In genomic region chr2:203743441-203743932, GRCh38 we compare ENCODE assay signal across 12 cellular contexts. TPM values are rescaled to one million over a fixed set of nuclear protein-coding genes. Genes with fewer than 3 reads are reported as not detected.
DNase-seq lines count a peak whose midpoint lies in the region; ATAC-seq and TF ChIP-seq lines count a peak whose summit lies in the region.
"Had no signal": no experiment of that assay in that cellular context is flagged by ENCODE, and none has a peak within 500 bp of the region (broad histone marks: within the 10 kb centered on the region; RNA-seq: fewer than 3 reads in every experiment).

No MANE protein-coding gene starts in this region.

- DNase-seq in SK-N-SH (no peak), NCI-H460 (ENCODE audit: extremely low read depth, low read depth) (peak; percentile 23), psoas muscle (peak; percentile 58 to 74), DMS79 (lab: John Stamatoyannopoulos, UW) (no peak)
- no peak for DNase-seq in central memory CD8-positive, alpha-beta T cell (ENCODE audit: low spot score in 2 of 2)
- DNase-seq in stimulated activated CD8-positive, alpha-beta memory T cell treated with anti-CD3 and anti-CD28 coated beads, Interleukin-4, amount 100 ng/mL, for 48 hours, result no peak
- DNase-seq: activated CD4-positive, alpha-beta T cell treated with anti-CD3 and anti-CD28 coated beads for 48 hours; GF-D8; left colon had no signal

- no peaks in the 10 kb centered on the region for H4K20me1 ChIP-seq in SK-N-SH (ENCODE audit: insufficient read depth)

- 0 out of 2 replicates have a peak overlapping the region, but pooled peaks have one; percentile 2 for H3K4me2 ChIP-seq in SK-N-SH

- no peak overlapping the region for H3K9ac ChIP-seq in SK-N-SH

- H3K27me3 ChIP-seq in SK-N-SH (ENCODE audit: insufficient read depth) (no peaks in the 10 kb centered on the region), psoas muscle (ENCODE audit: insufficient read depth in 3 of 3, low read length in 2 of 3) (no peaks in the 10 kb centered on the region)

- no peaks in the 10 kb centered on the region for H3K27me3 Mint-ChIP-seq in central memory CD8-positive, alpha-beta T cell

- H3K4me1 ChIP-seq in SK-N-SH (ENCODE audit: control insufficient read depth in 1 of 2, insufficient read depth in 2 of 2, low read depth in 1 of 2, low read length in 1 of 2), result peaks cover 2 to 11% of the 10 kb centered on the region in 2 experiments; a peak in 2 of 4 replicates
- peaks cover 13% of the 10 kb centered on the region for H3K4me1 ChIP-seq in psoas muscle

- H3K27ac Mint-ChIP-seq in central memory CD8-positive, alpha-beta T cell (ENCODE audit: low read depth), result peak overlapping the region; percentile 80

- intact Hi-C loops in psoas muscle (cut with DNase I), result loop anchor here in 1 of 2 donors (2.0 kb wide), 1 partner anchor 63 kb away; no protein-coding TSS in a partner anchor

- no peak overlapping the region for H3K4me3 Mint-ChIP-seq in central memory CD8-positive, alpha-beta T cell

- peaks cover 6% of the 10 kb centered on the region for H3K9me3 Mint-ChIP-seq in central memory CD8-positive, alpha-beta T cell

- H3K4me3 ChIP-seq in SK-N-SH (ENCODE audit: low read depth in 2 of 2, low read length in 1 of 2), result no peak overlapping the region
- no peak overlapping the region for H3K4me3 ChIP-seq in psoas muscle

- H3K27ac ChIP-seq in SK-N-SH (ENCODE audit: low read depth in 2 of 2, low read length in 1 of 2), result no peak overlapping the region
- H3K27ac ChIP-seq in psoas muscle, result peak overlapping the region; percentile 74

- POLR2A ChIA-PET in SK-N-SH (lab: Yijun Ruan, JAX), result no interaction called here

- H3K36me3 Mint-ChIP-seq in central memory CD8-positive, alpha-beta T cell (ENCODE audit: insufficient read depth), result peaks cover 17% of the 10 kb centered on the region

- TF ChIP-seq CTCF in SK-N-SH (IDR thresholded peaks at IDR 0.05) (no peak), psoas muscle (IDR thresholded peaks at IDR 0.05) (no peak)

- 29% methylated on average over 2 of the region's 2 CpGs for WGBS in SK-N-SH (ENCODE audit: low lambda C conversion rate)
- 25 to 31% (median 29%) methylated on average over 2 of the region's 2 CpGs for WGBS in psoas muscle, 3 donors

- H3K36me3 ChIP-seq in SK-N-SH (replicated peaks in 1 of 2; ENCODE audit: control insufficient read depth in 1 of 2, insufficient read depth in 2 of 2, low read length in 1 of 2) (no peaks in the 10 kb centered on the region), psoas muscle (ENCODE audit: insufficient read depth in 1 of 2, low read depth in 1 of 2) (no peaks in the 10 kb centered on the region)

- H3K9me3 ChIP-seq in SK-N-SH (no peaks in the 10 kb centered on the region), psoas muscle (no peaks in the 10 kb centered on the region)

- CTCF ChIA-PET in SK-N-SH (lab: Yijun Ruan, JAX), result interaction anchor here (1.7 to 2.6 kb wide), 2 partner anchors 39 to 73 kb away, joined by 5 to 10 read pairs; no protein-coding TSS in a partner anchor

- H3K79me2 ChIP-seq in SK-N-SH (ENCODE audit: insufficient read depth), result no peaks in the 10 kb centered on the region

- H3F3A ChIP-seq in SK-N-SH (replicated peaks; ENCODE audit: insufficient read depth), result no peaks in the 10 kb centered on the region

- TF ChIP-seq RAD21 in SK-N-SH (IDR thresholded peaks at IDR 0.05; ENCODE audit: low read length), result no peak

- peaks cover 51% of the 10 kb centered on the region for H3K4me1 Mint-ChIP-seq in central memory CD8-positive, alpha-beta T cell

- no peak; the same call in 2 of the 3 replicates for ATAC-seq in SK-N-SH treated with all-trans-retinoic acid at 6 μM for 48 hours
- no peak for ATAC-seq in central memory CD8-positive, alpha-beta T cell (replicated peaks; ENCODE audit: extremely low read depth, poor library complexity, severe bottlenecking)
- ATAC-seq in psoas muscle, result peak; percentile 91 to 96 (median 94)
- no peak for ATAC-seq in HG02852 (IDR thresholded peaks at IDR 0.05; ENCODE audit: unreplicated experiment)
- ATAC-seq: left colon had no signal

- H2AFZ ChIP-seq in SK-N-SH (ENCODE audit: low read depth), result no peak overlapping the region

- no peaks in the 10 kb centered on the region for H3K9me2 ChIP-seq in SK-N-SH

- TF ChIP-seq EP300 in SK-N-SH (IDR thresholded peaks at IDR 0.05; ENCODE audit: borderline replicate concordance in 1 of 2, low read depth in 1 of 2, low read length in 1 of 2), result peak in 1 of 2 experiments; percentile 36; a peak in 1 of 4 replicates

TF ChIP-seq in SK-N-SH, 30 proteins besides CTCF, POLR2A, EP300 and RAD21:
- TF ChIP-seq FOSL2 (IDR thresholded peaks at IDR 0.05; ENCODE audit: borderline replicate concordance, low read depth) (0 out of 2 replicates have a peak, but pooled peaks have one; percentile 3), ELF1 (IDR thresholded peaks at IDR 0.05) (no peak), NFIC (IDR thresholded peaks at IDR 0.05; ENCODE audit: borderline replicate concordance) (peak; percentile 37; the same call in 1 of the 2 replicates), TCF12 (IDR thresholded peaks at IDR 0.05) (peak; percentile 57; the same call in 1 of the 2 replicates), PBX3 (IDR thresholded peaks at IDR 0.05) (peak; percentile 36; the same call in 1 of the 2 replicates), MEF2A (IDR thresholded peaks at IDR 0.05; ENCODE audit: borderline replicate concordance, low read depth) (no peak), TEAD4 (IDR thresholded peaks at IDR 0.05; ENCODE audit: borderline replicate concordance, insufficient read depth) (peak; percentile 20; the same call in 1 of the 2 replicates)

TF ChIP-seq in SK-N-SH treated with all-trans-retinoic acid at 6 μM for 48 hours, 23 proteins besides CTCF, POLR2A, EP300 and RAD21:
- no peak for TF ChIP-seq GLIS3 (CRISPR knock-in tag; IDR thresholded peaks at IDR 0.05)
- no peak for TF ChIP-seq TCF4 (CRISPR knock-in tag; IDR thresholded peaks at IDR 0.05; ENCODE audit: borderline replicate concordance)
- no peak for TF ChIP-seq OSR1 (CRISPR knock-in tag; IDR thresholded peaks at IDR 0.05)

RNA-seq across cellular contexts. Expression of gene CD28, which starts 37.0 kb away (rescaled TPM):
- polyA plus RNA-seq in SK-N-SH (2012; rRNA removed) (0.05 and 0.13 TPM in 2 replicates), psoas muscle (under 1 TPM; 0.01 to 0.09 (median 0.03) TPM)
- polyA plus RNA-seq in SK-N-SH (2012; cell fraction: cytosol; rRNA removed), result 0.04 and 0.10 TPM in 2 replicates
- 0.05 and 0.06 TPM in 2 replicates for polyA plus RNA-seq in SK-N-SH (2012; cell fraction: nucleus; rRNA removed)
- total RNA-seq in NCI-H460 (2014; rRNA removed; shearing (Covaris generic)), result 0.06 TPM in 1 of 2 replicates, not detected in the other
- not detected in 2 replicates for polyA plus RNA-seq in NCI-H460 (2014; cell fraction: nucleus; rRNA removed)
- total RNA-seq in psoas muscle, result under 1 TPM; 0.17 to 0.71 (median 0.45) TPM
- total RNA-seq: A172 had no signal

Comparison
In these comparisons a context has a peak if more than half of its experiments do, and no peak if none do; other contexts are left out.
1. DNase-seq: peak in NCI-H460 (single experiment) and psoas muscle (2 of 2); none in SK-N-SH (single experiment), central memory CD8-positive, alpha-beta T cell (0 of 2), DMS79 (single experiment) and stimulated activated CD8-positive, alpha-beta memory T cell treated with anti-CD3 and anti-CD28 coated beads, Interleukin-4, amount 100 ng/mL, for 48 hours (single experiment).
2. ATAC-seq: peak in psoas muscle (4 of 4); none in SK-N-SH treated with all-trans-retinoic acid at 6 μM for 48 hours (single experiment), central memory CD8-positive, alpha-beta T cell (single experiment) and HG02852 (single experiment).